Comparison of ENCODE assay signal across 16 cellular contexts in genomic region chr5:172549708-172550095, GRCh38.
DNase-seq lines count a peak whose midpoint lies in the region; ATAC-seq, FAIRE-seq and TF ChIP-seq lines count a peak whose summit lies in the region.
"Had no signal": no experiment of that assay in that cellular context is flagged by ENCODE, and none has a peak within 500 bp of the region (broad histone marks: within the 10 kb centered on the region; RNA-seq: fewer than 3 reads in every experiment).

No MANE protein-coding gene starts in this region.

- H3K4me3 ChIP-seq in uterus (no peak overlapping the region), Karpas-422 (ENCODE audit: low read length) (no peak overlapping the region)

- DNase-seq in cardiac septum (ENCODE audit: low spot score), result peak; percentile 22
- no peak for DNase-seq in Right ventricle myocardium superior
- DNase-seq in NCI-H524 treated with DMSO at 0.1 percent for 48 hours (lab: John Stamatoyannopoulos, UW), result peak; percentile 83
- peak; percentile 12 for DNase-seq in iPS-NIHi7 (ENCODE audit: extremely low spot score)
- DNase-seq in uterus, result no peak
- DNase-seq in Karpas-422, result no peak
- no peak for DNase-seq in activated T-cell treated with anti-CD3 and anti-CD28 coated beads, Interleukin-2, amount 50 U/mL, for 72 hours
- DNase-seq in D721Med (ENCODE audit: insufficient read length, low spot score), result no peak
- DNase-seq: activated CD8-positive, alpha-beta memory T cell treated with anti-CD3 and anti-CD28 coated beads for 24 hours; central memory CD4-positive, alpha-beta T cell; effector memory CD4-positive, alpha-beta T cell; hypothalamus; Kasumi-1 had no signal

- H3K4me2 ChIP-seq in Karpas-422 (ENCODE audit: low read depth, low read length, poor library complexity, severe bottlenecking), result no peak overlapping the region

- H3K9me3 ChIP-seq in uterus (no peaks in the 10 kb centered on the region), Karpas-422 (ENCODE audit: low read length) (no peaks in the 10 kb centered on the region)
- H3K9me3 ChIP-seq: neutrophil had no signal

- no peaks in the 10 kb centered on the region for H3K79me2 ChIP-seq in Karpas-422 (ENCODE audit: low read length)

- H4K20me1 ChIP-seq in Karpas-422 (ENCODE audit: insufficient read depth, low read depth, low read length), result no peaks in the 10 kb centered on the region

- ATAC-seq in Right ventricle myocardium superior (ENCODE audit: poor library complexity), result no peak
- ATAC-seq in activated T-cell treated with anti-CD3 and anti-CD28 coated beads, Interleukin-2, amount 50 U/mL, for 72 hours (replicated peaks in 1 of 2), result no peak
- ATAC-seq: activated CD4-positive, CD25-positive, alpha-beta regulatory T cell treated with anti-CD3 and anti-CD28 coated beads, Interleukin-2, amount 50 U/mL, for 24 hours had no signal

- no peak for TF ChIP-seq POLR2A in uterus (IDR thresholded peaks at IDR 0.05)

- H3K36me3 Mint-ChIP-seq in activated T-cell treated with anti-CD3 and anti-CD28 coated beads, Interleukin-2, amount 50 U/mL, for 72 hours (ENCODE audit: insufficient read depth in 2 of 2), result no peaks in the 10 kb centered on the region

- no peak overlapping the region for H3K9ac ChIP-seq in Karpas-422 (ENCODE audit: low read length)

- H3K27me3 Mint-ChIP-seq in activated T-cell treated with anti-CD3 and anti-CD28 coated beads, Interleukin-2, amount 50 U/mL, for 72 hours (ENCODE audit: low read depth), result peaks cover 24% of the 10 kb centered on the region

- H3K4me1 Mint-ChIP-seq in activated T-cell treated with anti-CD3 and anti-CD28 coated beads, Interleukin-2, amount 50 U/mL, for 72 hours (ENCODE audit: low read depth), result no peaks in the 10 kb centered on the region

- no peak for FAIRE-seq in D721Med (lab: Jason Lieb, UNC)

- peak overlapping the region; percentile 23 to 31 for H3K27ac ChIP-seq in uterus
- no peak overlapping the region for H3K27ac ChIP-seq in Karpas-422 (ENCODE audit: low read length)
- H3K27ac ChIP-seq: neutrophil had no signal

- no peak overlapping the region for H2AFZ ChIP-seq in Karpas-422 (ENCODE audit: low read length)

- no peaks in the 10 kb centered on the region for H3K9me3 Mint-ChIP-seq in activated T-cell treated with anti-CD3 and anti-CD28 coated beads, Interleukin-2, amount 50 U/mL, for 72 hours
- H3K9me3 Mint-ChIP-seq: T-helper 2 cell treated with Interferon-gamma antibody and Interleukin-4, amounts not matched to agents 5 μg/mL and 100 μg/mL, for 36 hours had no signal

- intact Hi-C loops in cardiac septum (cut with DNase I), result no loop called here
- intact Hi-C loops in Right ventricle myocardium superior (cut with DNase I), result loop anchor here (10.0 kb wide), 1 partner anchor 285 kb away; the partner anchor contains the start of gene ERGIC1
- intact Hi-C loops in uterus (cut with DNase I; ENCODE audit: low total_unique reads), result no loop called here

- H3K4me1 ChIP-seq in uterus (no peaks in the 10 kb centered on the region), Karpas-422 (ENCODE audit: low read length) (no peaks in the 10 kb centered on the region)

- H3K36me3 ChIP-seq in uterus, result no peaks in the 10 kb centered on the region
- no peaks in the 10 kb centered on the region for H3K36me3 ChIP-seq in Karpas-422 (ENCODE audit: insufficient read depth, low read length)
- H3K36me3 ChIP-seq: neutrophil had no signal

- no peaks in the 10 kb centered on the region for H3K9me2 ChIP-seq in Karpas-422 (replicated peaks; ENCODE audit: insufficient read depth, low read length)

- H3K27me3 ChIP-seq in uterus, result no peaks in the 10 kb centered on the region
- no peaks in the 10 kb centered on the region for H3K27me3 ChIP-seq in Karpas-422 (ENCODE audit: low read length)
- H3K27me3 ChIP-seq: neutrophil had no signal

- no peak overlapping the region for H3K27ac Mint-ChIP-seq in activated T-cell treated with anti-CD3 and anti-CD28 coated beads, Interleukin-2, amount 50 U/mL, for 72 hours
- H3K27ac Mint-ChIP-seq: T-helper 2 cell treated with Interferon-gamma antibody and Interleukin-4, amounts not matched to agents 5 μg/mL and 100 μg/mL, for 36 hours had no signal

- TF ChIP-seq CTCF in uterus (IDR thresholded peaks at IDR 0.05) (no peak), D721Med (IDR thresholded peaks at IDR 0.05; ENCODE audit: insufficient read depth, missing control alignments) (no peak)

- H3K4me3 Mint-ChIP-seq in activated T-cell treated with anti-CD3 and anti-CD28 coated beads, Interleukin-2, amount 50 U/mL, for 72 hours, result no peak overlapping the region
- H3K4me3 Mint-ChIP-seq: T-helper 2 cell treated with Interferon-gamma antibody and Interleukin-4, amounts not matched to agents 5 μg/mL and 100 μg/mL, for 36 hours had no signal

Comparison
In these comparisons a context has a peak if more than half of its experiments do, and no peak if none do; other contexts are left out.
1. DNase-seq: peak in cardiac septum (single experiment), NCI-H524 treated with DMSO at 0.1 percent for 48 hours (single experiment) and iPS-NIHi7 (single experiment); none in Right ventricle myocardium superior (single experiment), uterus (0 of 2), Karpas-422 (single experiment), activated T-cell treated with anti-CD3 and anti-CD28 coated beads, Interleukin-2, amount 50 U/mL, for 72 hours (0 of 2) and D721Med (single experiment).